13 cellular contexts compared by ENCODE assay signal in the genomic region with DNA sequence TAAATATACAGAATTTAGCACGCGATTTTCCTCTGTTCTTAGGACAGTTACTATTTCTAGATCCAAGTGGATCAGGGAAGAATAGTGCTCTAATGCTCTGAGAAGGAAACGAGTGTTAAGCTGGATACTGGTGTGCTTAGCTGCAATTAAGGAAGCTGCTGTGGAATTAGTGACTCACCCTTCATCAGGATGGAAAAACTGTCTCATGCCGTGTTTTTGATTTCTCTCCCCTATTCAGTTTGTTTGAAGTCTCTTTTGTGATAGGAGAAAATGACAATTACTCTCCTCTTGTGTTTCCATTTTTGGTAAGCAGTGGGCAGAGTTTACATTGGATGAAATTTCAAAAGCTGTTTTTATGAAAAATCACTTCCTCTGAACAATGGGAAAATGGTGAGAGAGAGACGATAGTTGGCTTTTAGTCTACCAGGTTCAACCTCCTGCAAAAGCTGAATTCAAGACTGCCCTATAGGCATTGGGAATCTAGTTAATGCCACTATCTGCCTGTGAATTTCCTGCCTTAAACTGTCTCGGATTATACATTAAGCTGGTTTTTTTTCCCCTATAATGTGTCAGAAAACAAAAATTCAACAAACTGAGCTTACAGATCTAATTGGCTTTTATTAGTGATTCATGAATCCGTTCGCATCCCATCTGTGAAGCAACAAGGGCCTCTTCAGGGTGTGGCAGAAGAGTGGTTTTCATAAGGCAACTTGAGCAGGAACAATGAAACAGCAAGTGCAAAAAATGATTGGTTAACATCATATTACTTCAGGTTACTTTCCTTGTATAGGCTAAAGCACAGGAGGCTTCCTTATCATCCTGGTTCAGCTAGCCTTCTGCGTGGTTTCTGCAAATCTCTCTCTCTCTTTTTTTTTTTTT.
DNase-seq lines count a peak whose midpoint lies in the region; ATAC-seq and TF ChIP-seq lines count a peak whose summit lies in the region.
"Had no signal": no experiment of that assay in that cellular context is flagged by ENCODE, and none has a peak within 500 bp of the region (broad histone marks: within the 10 kb centered on the region; RNA-seq: fewer than 3 reads in every experiment).

No MANE protein-coding gene starts in this region.

- peaks cover 6 to 15% of the 10 kb centered on the region in 2 experiments for H3K4me1 ChIP-seq in SK-N-SH (ENCODE audit: control insufficient read depth in 1 of 2, insufficient read depth in 2 of 2, low read depth in 1 of 2, low read length in 1 of 2)
- H3K4me1 ChIP-seq in fibroblast of lung (ENCODE audit: control insufficient read depth, extremely low read depth, insufficient read depth, low read length) = no peaks in the 10 kb centered on the region
- H3K4me1 ChIP-seq in sigmoid colon = peaks cover 0 to 2% (median 0%) of the 10 kb centered on the region in 4 donors
- H3K4me1 ChIP-seq: HAP-1 had no signal

- POLR2A ChIA-PET in SK-N-SH (lab: Yijun Ruan, JAX) = no interaction called here

- H3K27me3 ChIP-seq in SK-N-SH (ENCODE audit: insufficient read depth) (no peaks in the 10 kb centered on the region), fibroblast of lung (ENCODE audit: control insufficient read depth, insufficient read depth, low read length) (no peaks in the 10 kb centered on the region), sigmoid colon (no peaks in the 10 kb centered on the region)
- H3K27me3 ChIP-seq: dorsolateral prefrontal cortex, ovary had no signal

- no peak for ATAC-seq in HG02763 (IDR thresholded peaks at IDR 0.05; ENCODE audit: unreplicated experiment)
- no peak for ATAC-seq in GM21717 (IDR thresholded peaks at IDR 0.05; ENCODE audit: unreplicated experiment)
- ATAC-seq in HG02610 (IDR thresholded peaks at IDR 0.05; ENCODE audit: unreplicated experiment) = no peak

- peak overlapping the region; percentile 48; the same call in 1 of the 2 replicates for H3K4me2 ChIP-seq in SK-N-SH
- no peak overlapping the region for H3K4me2 ChIP-seq in fibroblast of lung (ENCODE audit: extremely low read depth, insufficient read depth, low read length)

- H4K20me1 ChIP-seq in SK-N-SH (ENCODE audit: insufficient read depth) (no peaks in the 10 kb centered on the region), fibroblast of lung (ENCODE audit: control insufficient read depth, extremely low read depth, insufficient read depth, low read length) (no peaks in the 10 kb centered on the region)

- 0 out of 2 replicates have a peak, but pooled peaks cover 4% of the 10 kb centered on the region for H3K9me3 ChIP-seq in SK-N-SH
- no peaks in the 10 kb centered on the region for H3K9me3 ChIP-seq in fibroblast of lung (ENCODE audit: control insufficient read depth, insufficient read depth, low read depth, low read length)
- H3K9me3 ChIP-seq in sigmoid colon = no peaks in the 10 kb centered on the region
- H3K9me3 ChIP-seq: HAP-1, ovary had no signal

- H3F3A ChIP-seq in SK-N-SH (replicated peaks; ENCODE audit: insufficient read depth) = peaks cover 21% of the 10 kb centered on the region

- CTCF ChIA-PET in SK-N-SH (lab: Yijun Ruan, JAX) = interaction anchor here (0.8 to 1.1 kb wide), 2 partner anchors 9 to 81 kb away, joined by 3 read pairs; no protein-coding TSS in a partner anchor

- H3K27ac ChIP-seq in SK-N-SH (ENCODE audit: low read depth in 2 of 2, low read length in 1 of 2) (peak overlapping the region; percentile 20 to 74; a peak in 3 of 4 replicates), fibroblast of lung (ENCODE audit: insufficient read depth, low read length) (no peak overlapping the region), sigmoid colon (no peak overlapping the region)
- H3K27ac ChIP-seq: ovary had no signal

- WGBS in SK-N-SH (ENCODE audit: low lambda C conversion rate) = 55% methylated on average over 9 of the region's 9 CpGs
- 80 to 86% methylated on average over 9 of the region's 9 CpGs for WGBS in sigmoid colon, 2 donors

- intact Hi-C loops in sigmoid colon (cut with DNase I) = no loop called here

- no peak overlapping the region for H3K4me3 ChIP-seq in AG10803 (ENCODE audit: low read length)
- H3K4me3 ChIP-seq in SK-N-SH (ENCODE audit: low read depth in 2 of 2, low read length in 1 of 2) = peak overlapping the region in 1 of 2 experiments; percentile 12; a peak in 1 of 4 replicates
- H3K4me3 ChIP-seq in fibroblast of lung (replicated peaks in 1 of 4; ENCODE audit: control extremely low read depth in 1 of 4, insufficient read depth in 1 of 4, low read depth in 3 of 4, low read length in 4 of 4) = no peak overlapping the region
- no peak overlapping the region for H3K4me3 ChIP-seq in sigmoid colon
- H3K4me3 ChIP-seq: dorsolateral prefrontal cortex, HAP-1, ovary had no signal

- H3K79me2 ChIP-seq in SK-N-SH (ENCODE audit: insufficient read depth) = no peaks in the 10 kb centered on the region
- no peaks in the 10 kb centered on the region for H3K79me2 ChIP-seq in fibroblast of lung (ENCODE audit: control insufficient read depth, insufficient read depth, low read length)

- H3K9me2 ChIP-seq in SK-N-SH = no peaks in the 10 kb centered on the region

- TF ChIP-seq EP300 in SK-N-SH (IDR thresholded peaks at IDR 0.05; ENCODE audit: borderline replicate concordance in 1 of 2, low read depth in 1 of 2, low read length in 1 of 2) = 0 out of 4 replicates have a peak, but pooled peaks of 1 of the 2 experiments have one; percentile 16
- TF ChIP-seq EP300 in sigmoid colon (IDR thresholded peaks at IDR 0.05) = no peak

- H2AFZ ChIP-seq in SK-N-SH (ENCODE audit: low read depth) (peak overlapping the region; percentile 76), fibroblast of lung (ENCODE audit: low read length) (no peak overlapping the region)

- DNase-seq in AG10803 (ENCODE audit: low read depth) (peak; percentile 39), DMS53 (lab: John Stamatoyannopoulos, UW) (peak; percentile 61), SK-N-SH (no peak), fibroblast of lung (ENCODE audit: low read depth in 2 of 2) (peak; percentile 21 to 74), sigmoid colon (no peak)
- DNase-seq: dorsolateral prefrontal cortex, EL, NCI-H2029 treated with DMSO at 0.1 percent for 48 hours, ovary had no signal

- TF ChIP-seq CTCF in AG10803 (conservative IDR thresholded peaks at IDR 0.05; ENCODE audit: low read length) = no peak
- TF ChIP-seq CTCF in SK-N-SH (IDR thresholded peaks at IDR 0.05) = no peak
- TF ChIP-seq CTCF in fibroblast of lung (conservative IDR thresholded peaks at IDR 0.05 in 1 of 2, IDR thresholded peaks at IDR 0.05 in 1 of 2; ENCODE audit: low read depth in 1 of 2, low read length in 2 of 2) = no peak
- no peak for TF ChIP-seq CTCF in sigmoid colon (IDR thresholded peaks at IDR 0.05)

- no peak for TF ChIP-seq RAD21 in SK-N-SH (IDR thresholded peaks at IDR 0.05; ENCODE audit: low read length)

- H3K9ac ChIP-seq in SK-N-SH = peak overlapping the region; percentile 37
- no peak overlapping the region for H3K9ac ChIP-seq in fibroblast of lung (ENCODE audit: insufficient read depth, low read length)

- TF ChIP-seq POLR2A in sigmoid colon (IDR thresholded peaks at IDR 0.05) = no peak

- H3K36me3 ChIP-seq in SK-N-SH (replicated peaks in 1 of 2; ENCODE audit: control insufficient read depth in 1 of 2, insufficient read depth in 2 of 2, low read length in 1 of 2) (no peaks in the 10 kb centered on the region), fibroblast of lung (ENCODE audit: control insufficient read depth, insufficient read depth, low read length) (no peaks in the 10 kb centered on the region), sigmoid colon (no peaks in the 10 kb centered on the region)
- H3K36me3 ChIP-seq: HAP-1, ovary had no signal

TF ChIP-seq in SK-N-SH, 30 proteins besides CTCF, POLR2A, EP300 and RAD21 (continues in another document):
- TF ChIP-seq NFIC (IDR thresholded peaks at IDR 0.05; ENCODE audit: borderline replicate concordance) = no peak
- TF ChIP-seq MXI1 (IDR thresholded peaks at IDR 0.05; ENCODE audit: low read depth, low read length) = no peak
- TF ChIP-seq, protein P1, sequence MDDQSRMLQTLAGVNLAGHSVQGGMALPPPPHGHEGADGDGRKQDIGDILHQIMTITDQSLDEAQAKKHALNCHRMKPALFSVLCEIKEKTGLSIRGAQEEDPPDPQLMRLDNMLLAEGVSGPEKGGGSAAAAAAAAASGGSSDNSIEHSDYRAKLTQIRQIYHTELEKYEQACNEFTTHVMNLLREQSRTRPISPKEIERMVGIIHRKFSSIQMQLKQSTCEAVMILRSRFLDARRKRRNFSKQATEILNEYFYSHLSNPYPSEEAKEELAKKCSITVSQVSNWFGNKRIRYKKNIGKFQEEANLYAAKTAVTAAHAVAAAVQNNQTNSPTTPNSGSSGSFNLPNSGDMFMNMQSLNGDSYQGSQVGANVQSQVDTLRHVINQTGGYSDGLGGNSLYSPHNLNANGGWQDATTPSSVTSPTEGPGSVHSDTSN (IDR thresholded peaks at IDR 0.05) = 0 out of 2 replicates have a peak, but pooled peaks have one; percentile 4
- no peak for TF ChIP-seq FOXM1 (IDR thresholded peaks at IDR 0.05; ENCODE audit: low read depth)
- no peak for TF ChIP-seq TEAD4 (IDR thresholded peaks at IDR 0.05; ENCODE audit: borderline replicate concordance, insufficient read depth)
- TF ChIP-seq, protein P2, sequence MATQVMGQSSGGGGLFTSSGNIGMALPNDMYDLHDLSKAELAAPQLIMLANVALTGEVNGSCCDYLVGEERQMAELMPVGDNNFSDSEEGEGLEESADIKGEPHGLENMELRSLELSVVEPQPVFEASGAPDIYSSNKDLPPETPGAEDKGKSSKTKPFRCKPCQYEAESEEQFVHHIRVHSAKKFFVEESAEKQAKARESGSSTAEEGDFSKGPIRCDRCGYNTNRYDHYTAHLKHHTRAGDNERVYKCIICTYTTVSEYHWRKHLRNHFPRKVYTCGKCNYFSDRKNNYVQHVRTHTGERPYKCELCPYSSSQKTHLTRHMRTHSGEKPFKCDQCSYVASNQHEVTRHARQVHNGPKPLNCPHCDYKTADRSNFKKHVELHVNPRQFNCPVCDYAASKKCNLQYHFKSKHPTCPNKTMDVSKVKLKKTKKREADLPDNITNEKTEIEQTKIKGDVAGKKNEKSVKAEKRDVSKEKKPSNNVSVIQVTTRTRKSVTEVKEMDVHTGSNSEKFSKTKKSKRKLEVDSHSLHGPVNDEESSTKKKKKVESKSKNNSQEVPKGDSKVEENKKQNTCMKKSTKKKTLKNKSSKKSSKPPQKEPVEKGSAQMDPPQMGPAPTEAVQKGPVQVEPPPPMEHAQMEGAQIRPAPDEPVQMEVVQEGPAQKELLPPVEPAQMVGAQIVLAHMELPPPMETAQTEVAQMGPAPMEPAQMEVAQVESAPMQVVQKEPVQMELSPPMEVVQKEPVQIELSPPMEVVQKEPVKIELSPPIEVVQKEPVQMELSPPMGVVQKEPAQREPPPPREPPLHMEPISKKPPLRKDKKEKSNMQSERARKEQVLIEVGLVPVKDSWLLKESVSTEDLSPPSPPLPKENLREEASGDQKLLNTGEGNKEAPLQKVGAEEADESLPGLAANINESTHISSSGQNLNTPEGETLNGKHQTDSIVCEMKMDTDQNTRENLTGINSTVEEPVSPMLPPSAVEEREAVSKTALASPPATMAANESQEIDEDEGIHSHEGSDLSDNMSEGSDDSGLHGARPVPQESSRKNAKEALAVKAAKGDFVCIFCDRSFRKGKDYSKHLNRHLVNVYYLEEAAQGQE (IDR thresholded peaks at IDR 0.05; ENCODE audit: low read depth, low read length) = no peak
- peak; percentile 34; the same call in 1 of the 2 replicates for TF ChIP-seq FOSL2 (IDR thresholded peaks at IDR 0.05; ENCODE audit: borderline replicate concordance, low read depth)
- TF ChIP-seq JUND (IDR thresholded peaks at IDR 0.05) = peak; percentile 33; the same call in 1 of the 2 replicates

Comparison
In these comparisons a context has a peak if more than half of its experiments do, and no peak if none do; other contexts are left out.
1. DNase-seq: peak in AG10803 (single experiment), DMS53 (single experiment) and fibroblast of lung (2 of 2); none in SK-N-SH (single experiment) and sigmoid colon (single experiment).
2. H3K27ac ChIP-seq: peak in SK-N-SH (2 of 2); none in fibroblast of lung (single experiment) and sigmoid colon (0 of 4).